ENCODE assay signal across 40 cellular contexts in genomic region chr18:8413189-8413588, GRCh38.
"Had no signal": no experiment of that assay in that cellular context is flagged by ENCODE, and none has a peak within 500 bp of the region (broad histone marks: within the 10 kb centered on the region; RNA-seq: fewer than 3 reads in every experiment).

No MANE protein-coding gene starts in this region.

- H3K4me1 ChIP-seq: adrenal gland, ascending aorta, body of pancreas, breast epithelium had no signal

- H3K36me3 ChIP-seq: adrenal gland, brain microvascular endothelial cell, breast epithelium, cardiac muscle cell had no signal

- H3K27ac Mint-ChIP-seq: activated naive CD4-positive, alpha-beta T cell treated with anti-CD3 and anti-CD28 coated beads for 36 hours; activated naive CD4-positive, alpha-beta T cell treated with anti-CD3 and anti-CD28 coated beads, Interleukin-2, amount 10 ng/mL, durations not matched to agents 7 days and 5 days; activated naive CD4-positive, alpha-beta T cell treated with anti-CD3 and anti-CD28 coated beads, Interleukin-2, amount 50 U/mL, for 24 hours; activated naive CD4-positive, alpha-beta T cell treated with anti-CD3 and anti-CD28 coated beads, Interleukin-2, amount 50 U/mL, for 72 hours; activated naive CD8-positive, alpha-beta T cell; activated naive CD8-positive, alpha-beta T cell treated with anti-CD3 and anti-CD28 coated beads for 36 hours; activated naive CD8-positive, alpha-beta T cell treated with anti-CD3 and anti-CD28 coated beads, Interleukin-2, amount 10 ng/mL, durations not matched to agents 7 days and 5 days; activated naive CD8-positive, alpha-beta T cell treated with anti-CD3 and anti-CD28 coated beads, Interleukin-2, amount 50 U/mL, for 24 hours; activated T-cell treated with anti-CD3 and anti-CD28 coated beads, Interleukin-2, amount 50 U/mL, for 24 hours; activated T-cell treated with anti-CD3 and anti-CD28 coated beads, Interleukin-2, amount 50 U/mL, for 72 hours; activated T-helper 1 cell treated with anti-CD3 and anti-CD28 coated beads, Interleukin-12 subunit alpha, Interleukin-12 subunit beta, Interleukin-2, Interleukin-4 antibody, amounts not matched to agents 30 ng/mL and 10 ng/mL and 1 ng/mL, durations not matched to agents 14 hours and 24 hours and 36 hours; activated T-helper 17 cell treated with anti-CD3 and anti-CD28 coated beads, Interleukin-2, amount 50 U/mL, for 72 hours; activated T-helper 2 cell treated with anti-CD3 and anti-CD28 coated beads, Interferon-gamma antibody, Interleukin-2, Interleukin-4, amounts not matched to agents 10 μg/mL and 5 μg/mL and 100 μg/mL, durations not matched to agents 14 hours and 24 hours and 36 hours; brain had no signal

- H3K4me3 ChIP-seq: adrenal gland, ascending aorta, body of pancreas, breast epithelium, cardiac muscle cell had no signal

- FAIRE-seq: astrocyte had no signal

- H3K36me3 Mint-ChIP-seq: activated naive CD4-positive, alpha-beta T cell treated with anti-CD3 and anti-CD28 coated beads, Interleukin-2, amount 10 ng/mL, durations not matched to agents 7 days and 5 days; activated naive CD8-positive, alpha-beta T cell; activated naive CD8-positive, alpha-beta T cell treated with anti-CD3 and anti-CD28 coated beads for 36 hours; activated naive CD8-positive, alpha-beta T cell treated with anti-CD3 and anti-CD28 coated beads, Interleukin-2, amount 10 ng/mL, durations not matched to agents 7 days and 5 days had no signal

- H3K4me3 Mint-ChIP-seq: activated naive CD4-positive, alpha-beta T cell treated with anti-CD3 and anti-CD28 coated beads for 36 hours; activated naive CD4-positive, alpha-beta T cell treated with anti-CD3 and anti-CD28 coated beads, Interleukin-2, amount 10 ng/mL, durations not matched to agents 7 days and 5 days; activated naive CD4-positive, alpha-beta T cell treated with anti-CD3 and anti-CD28 coated beads, Interleukin-2, amount 50 U/mL, for 24 hours; activated naive CD8-positive, alpha-beta T cell; activated naive CD8-positive, alpha-beta T cell treated with anti-CD3 and anti-CD28 coated beads for 36 hours; activated naive CD8-positive, alpha-beta T cell treated with anti-CD3 and anti-CD28 coated beads, Interleukin-2, amount 10 ng/mL, durations not matched to agents 7 days and 5 days; activated naive CD8-positive, alpha-beta T cell treated with anti-CD3 and anti-CD28 coated beads, Interleukin-2, amount 50 U/mL, for 24 hours; activated T-cell treated with anti-CD3 and anti-CD28 coated beads, Interleukin-2, amount 50 U/mL, for 24 hours; activated T-cell treated with anti-CD3 and anti-CD28 coated beads, Interleukin-2, amount 50 U/mL, for 4 hours; activated T-cell treated with anti-CD3 and anti-CD28 coated beads, Interleukin-2, amount 50 U/mL, for 72 hours; activated T-helper 1 cell treated with anti-CD3 and anti-CD28 coated beads, Interleukin-12 subunit alpha, Interleukin-12 subunit beta, Interleukin-2, Interleukin-4 antibody, amounts not matched to agents 30 ng/mL and 10 ng/mL and 1 ng/mL, durations not matched to agents 14 hours and 24 hours and 36 hours; activated T-helper 17 cell treated with anti-CD3 and anti-CD28 coated beads, Interleukin-2, amount 50 U/mL, for 72 hours; brain; central memory CD8-positive, alpha-beta T cell had no signal

- H3K4me1 Mint-ChIP-seq: activated naive CD4-positive, alpha-beta T cell treated with anti-CD3 and anti-CD28 coated beads, Interleukin-2, amount 10 ng/mL, durations not matched to agents 7 days and 5 days; activated naive CD4-positive, alpha-beta T cell treated with anti-CD3 and anti-CD28 coated beads, Interleukin-2, amount 50 U/mL, for 24 hours; activated naive CD8-positive, alpha-beta T cell treated with anti-CD3 and anti-CD28 coated beads for 36 hours; activated naive CD8-positive, alpha-beta T cell treated with anti-CD3 and anti-CD28 coated beads, Interleukin-2, amount 10 ng/mL, durations not matched to agents 7 days and 5 days; activated naive CD8-positive, alpha-beta T cell treated with anti-CD3 and anti-CD28 coated beads, Interleukin-2, amount 50 U/mL, for 24 hours; activated T-helper 17 cell treated with anti-CD3 and anti-CD28 coated beads, Interleukin-2, amount 50 U/mL, for 72 hours; brain; central memory CD8-positive, alpha-beta T cell had no signal

- ATAC-seq: activated naive CD4-positive, alpha-beta T cell treated with anti-CD3 and anti-CD28 coated beads, Interleukin-2, amount 50 U/mL, for 72 hours; activated naive CD8-positive, alpha-beta T cell treated with anti-CD3 and anti-CD28 coated beads, Interleukin-2, amount 50 U/mL, for 24 hours; activated T-cell treated with anti-CD3 and anti-CD28 coated beads, Interleukin-2, amount 50 U/mL, for 4 hours; activated T-cell treated with anti-CD3 and anti-CD28 coated beads, Interleukin-2, amount 50 U/mL, for 72 hours; activated T-helper 17 cell treated with anti-CD3 and anti-CD28 coated beads, Interleukin-2, amount 50 U/mL, for 72 hours; body of pancreas had no signal

- H3K27me3 ChIP-seq: adrenal gland, ascending aorta, body of pancreas, brain microvascular endothelial cell, breast epithelium, cardiac muscle cell had no signal

- H3K27ac ChIP-seq: adrenal gland, ascending aorta, body of pancreas, brain microvascular endothelial cell, breast epithelium, cardiac muscle cell had no signal

- DNase-seq: activated effector memory CD4-positive, alpha-beta T cell treated with anti-CD3 and anti-CD28 coated beads, Interleukin-2, amount 50 U/mL, for 16 hours; activated effector memory CD4-positive, alpha-beta T cell treated with Interleukin-2 at 50 U/mL for 16 hours; activated gamma-delta T cell; activated gamma-delta T cell treated with Interleukin-2 at 50 U/mL for 16 hours; activated naive CD4-positive, alpha-beta T cell; activated naive CD4-positive, alpha-beta T cell treated with anti-CD3 and anti-CD28 coated beads for 36 hours; activated naive CD4-positive, alpha-beta T cell treated with anti-CD3 and anti-CD28 coated beads, Interleukin-2, amount 10 ng/mL, durations not matched to agents 7 days and 5 days; activated naive CD4-positive, alpha-beta T cell treated with anti-CD3 and anti-CD28 coated beads, Interleukin-2, amount 50 U/mL, for 16 hours; activated naive CD4-positive, alpha-beta T cell treated with Interleukin-2 at 50 U/mL for 16 hours; activated naive CD8-positive, alpha-beta T cell treated with anti-CD3 and anti-CD28 coated beads for 36 hours; activated naive CD8-positive, alpha-beta T cell treated with anti-CD3 and anti-CD28 coated beads, Interleukin-2, amount 10 ng/mL, durations not matched to agents 7 days and 5 days; activated naive CD8-positive, alpha-beta T cell treated with anti-CD3 and anti-CD28 coated beads, Interleukin-2, amount 50 U/mL, for 24 hours; activated T-cell treated with anti-CD3 and anti-CD28 coated beads for 4 hours; activated T-cell treated with anti-CD3 and anti-CD28 coated beads, Interleukin-2, amount 50 U/mL, for 1 hour; activated T-cell treated with anti-CD3 and anti-CD28 coated beads, Interleukin-2, amount 50 U/mL, for 24 hours; activated T-cell treated with anti-CD3 and anti-CD28 coated beads, Interleukin-2, amount 50 U/mL, for 4 hours; activated T-cell treated with anti-CD3 and anti-CD28 coated beads, Interleukin-2, amount 50 U/mL, for 48 hours; activated T-cell treated with anti-CD3 and anti-CD28 coated beads, Interleukin-2, amount 50 U/mL, for 72 hours; adrenal gland; amniotic stem cell; amygdala; anterior cingulate cortex; aorta; body of pancreas; brain microvascular endothelial cell; caudate nucleus; central memory CD4-positive, alpha-beta T cell; cerebellar nuclear complex had no signal

- H3K27me3 Mint-ChIP-seq: activated naive CD4-positive, alpha-beta T cell treated with anti-CD3 and anti-CD28 coated beads, Interleukin-2, amount 10 ng/mL, durations not matched to agents 7 days and 5 days; activated naive CD4-positive, alpha-beta T cell treated with anti-CD3 and anti-CD28 coated beads, Interleukin-2, amount 50 U/mL, for 24 hours; activated naive CD8-positive, alpha-beta T cell; activated T-helper 17 cell treated with anti-CD3 and anti-CD28 coated beads, Interleukin-2, amount 50 U/mL, for 72 hours had no signal
